In the genomic region with DNA sequence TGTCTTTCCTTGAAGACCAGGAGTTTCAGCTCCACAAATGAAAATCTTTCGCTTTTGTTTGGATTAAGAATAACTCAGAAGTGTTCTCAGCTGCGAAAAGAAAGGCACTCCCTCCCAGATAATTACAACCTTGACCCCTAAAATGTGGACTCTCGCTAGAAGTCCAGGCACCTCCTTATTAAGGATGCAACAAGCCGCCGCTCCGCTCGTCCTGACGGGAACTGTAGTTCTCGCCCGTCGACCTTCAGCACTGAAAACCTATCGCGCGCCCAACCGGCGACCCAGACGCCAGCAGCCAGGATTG, we compare ENCODE assay signal across 8 cellular contexts. TPM values are rescaled to one million over a fixed set of nuclear protein-coding genes. Genes with fewer than 3 reads are reported as not detected.
DNase-seq lines count a peak whose midpoint lies in the region; ATAC-seq, FAIRE-seq and TF ChIP-seq lines count a peak whose summit lies in the region.

No MANE protein-coding gene starts in this region.

- peak overlapping the region; percentile 94 for H3K27ac ChIP-seq in Panc1 (ENCODE audit: low read length)

- no peak for FAIRE-seq in GM18507 (lab: Jason Lieb, UNC)

- in situ Hi-C loops in Panc1 (cut with HindIII; ENCODE audit: low pct_unique_long_range_greater_than_20kb, low sequenced_read_pairs), result no loop called here

- CTCF ChIA-PET in Panc1 (lab: Charles Lee), result no interaction called here

- DNase-seq in GM18507 (ENCODE audit: extremely low spot score, insufficient read length, low read depth), result peak; percentile 65
- DNase-seq in Panc1 (ENCODE audit: low read depth, low spot score), result no peak
- DNase-seq in epithelial cell of proximal tubule (ENCODE audit: low read depth), result no peak
- DNase-seq in neural crest cell (ENCODE audit: low read depth, low spot score), result no peak
- DNase-seq in activated CD4-positive, alpha-beta T cell treated with anti-CD3 and anti-CD28 coated beads for 4 hours, result no peak
- DNase-seq in activated CD4-positive, alpha-beta T cell treated with anti-CD3 and anti-CD28 coated beads, Interleukin-2, amount 50 U/mL, for 1 hour, result no peak

- H3K27me3 ChIP-seq in Panc1 (ENCODE audit: control insufficient read depth, insufficient read depth, low read length), result no peaks in the 10 kb centered on the region

- peaks cover 40% of the 10 kb centered on the region for H3K4me1 Mint-ChIP-seq in neural crest cell

- BruUV-seq in Panc1 (replicated peaks; lab: Mats Ljungman, UMichigan), result no TSS peak

- no peaks in the 10 kb centered on the region for H3K9me3 ChIP-seq in Panc1 (ENCODE audit: control insufficient read depth, insufficient read depth, low read depth, low read length)

- intact Hi-C loops in Panc1 (cut with micrococcal nuclease; ENCODE audit: unreplicated experiment), result loop anchor here (5.0 kb wide), 2 partner anchors 178 to 302 kb away; no protein-coding TSS in a partner anchor

- H3K4me3 ChIP-seq in Panc1 (ENCODE audit: low read depth in 2 of 2, low read length in 2 of 2) (peak overlapping the region; percentile 88 to 100), epithelial cell of proximal tubule (ENCODE audit: low read depth, low read length) (peak overlapping the region; percentile 99)

- POLR2A ChIA-PET in Panc1 (lab: Charles Lee), result interaction anchor here (0.5 to 0.6 kb wide), 2 partner anchors 10 to 40 kb away, joined by 3 to 11 read pairs; no protein-coding TSS in a partner anchor

- H3K4me3 Mint-ChIP-seq in neural crest cell, result peak overlapping the region; percentile 94

- peaks cover 2% of the 10 kb centered on the region for H3K36me3 ChIP-seq in Panc1 (ENCODE audit: control insufficient read depth, insufficient read depth, low read length)

- H3K27ac Mint-ChIP-seq in neural crest cell (ENCODE audit: unreplicated experiment), result peak overlapping the region; percentile 89

- H3K36me3 Mint-ChIP-seq in neural crest cell (ENCODE audit: low read depth), result peaks cover 5% of the 10 kb centered on the region

- no peaks in the 10 kb centered on the region for H3K27me3 Mint-ChIP-seq in neural crest cell (ENCODE audit: low read depth)

- peaks cover 7% of the 10 kb centered on the region for H3K4me1 ChIP-seq in Panc1 (ENCODE audit: control insufficient read depth, insufficient read depth, low read length)

- TF ChIP-seq CTCF in Panc1 (IDR thresholded peaks at IDR 0.05) (no peak), epithelial cell of proximal tubule (conservative IDR thresholded peaks at IDR 0.05; ENCODE audit: low read depth, low read length) (no peak), neural crest cell (conservative IDR thresholded peaks at IDR 0.05) (no peak)

- H3K9me3 Mint-ChIP-seq in neural crest cell, result no peaks in the 10 kb centered on the region

- ATAC-seq in Panc1 (no peak), HG03439 (IDR thresholded peaks at IDR 0.05; ENCODE audit: unreplicated experiment) (no peak), HG03025 (IDR thresholded peaks at IDR 0.05; ENCODE audit: low FRiP score, unreplicated experiment) (no peak)

RNA-seq across cellular contexts. Expression of a gene that starts 0.6 kb away (rescaled TPM):
- total RNA-seq in Panc1 (2021; ENCODE audit: unreplicated experiment) (138 TPM), epithelial cell of proximal tubule (78.1 and 98.3 TPM in 2 replicates), neural crest cell (117 and 120 TPM in 2 replicates)
- 90.3 TPM for polyA plus RNA-seq in Panc1 (2012; ENCODE audit: insufficient read length)

RNA-seq across cellular contexts. Expression of a gene that starts 4.6 kb away (rescaled TPM):
- total RNA-seq in Panc1 (2021; ENCODE audit: unreplicated experiment) (40.9 TPM), epithelial cell of proximal tubule (20.9 and 44.9 TPM in 2 replicates), neural crest cell (36.9 and 45.7 TPM in 2 replicates)
- 21.1 TPM for polyA plus RNA-seq in Panc1 (2012; ENCODE audit: insufficient read length)
